In the genomic region with DNA sequence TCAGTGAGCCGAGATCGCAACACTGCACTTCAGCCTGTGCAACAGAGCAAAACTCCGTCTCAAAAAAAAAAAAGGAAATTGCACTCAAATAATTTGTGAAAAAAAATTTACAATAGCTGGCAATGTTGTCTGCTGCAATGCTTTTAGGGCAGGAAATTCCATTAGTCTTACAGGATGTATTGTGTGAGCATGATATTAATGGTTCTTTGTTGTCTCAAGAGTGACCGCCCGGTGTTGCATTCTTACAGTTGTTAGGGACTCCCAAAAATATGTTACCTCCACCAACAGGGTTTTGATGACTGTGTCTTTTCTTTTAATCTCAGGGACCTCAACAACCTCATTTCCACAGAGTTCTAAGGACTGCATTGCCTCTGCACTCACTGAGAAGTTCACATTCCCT, we compare ENCODE assay signal across 20 cellular contexts. TPM values are rescaled to one million over a fixed set of nuclear protein-coding genes. Genes with fewer than 3 reads are reported as not detected.
DNase-seq lines count a peak whose midpoint lies in the region; ATAC-seq and TF ChIP-seq lines count a peak whose summit lies in the region.
"Had no signal": no experiment of that assay in that cellular context is flagged by ENCODE, and none has a peak within 500 bp of the region (broad histone marks: within the 10 kb centered on the region; RNA-seq: fewer than 3 reads in every experiment).

No MANE protein-coding gene starts in this region.

- CTCF ChIA-PET in A673 (lab: Charles Lee) = no interaction called here

- no peak overlapping the region for H2AFZ ChIP-seq in neural progenitor cell (replicated peaks)

- no peak for TF ChIP-seq CTCF in A673 (conservative IDR thresholded peaks at IDR 0.05; ENCODE audit: low read depth, low read length)
- TF ChIP-seq CTCF in body of pancreas (IDR thresholded peaks at IDR 0.05) = no peak
- no peak for TF ChIP-seq CTCF in neural progenitor cell (IDR thresholded peaks at IDR 0.05)

- no TSS peak for BruUV-seq in A673 (replicated peaks; lab: Mats Ljungman, UMichigan)

- peaks cover 26% of the 10 kb centered on the region for H3K4me1 Mint-ChIP-seq in neural progenitor cell
- H3K4me1 Mint-ChIP-seq: CD4-positive, CD25-positive, alpha-beta regulatory T cell had no signal

- H3K9ac ChIP-seq in neural progenitor cell = no peak overlapping the region

- no peak overlapping the region for H3K4me2 ChIP-seq in neural progenitor cell

- peak; percentile 47 for ATAC-seq in body of pancreas
- ATAC-seq in GM19467 (IDR thresholded peaks at IDR 0.05; ENCODE audit: unreplicated experiment) = no peak
- ATAC-seq: HCT116, PC-3 had no signal

- no peak overlapping the region for H3K27ac ChIP-seq in A673 (ENCODE audit: low read depth, low read length, poor library complexity, severe bottlenecking)
- H3K27ac ChIP-seq in body of pancreas = no peak overlapping the region
- no peak overlapping the region for H3K27ac ChIP-seq in neural progenitor cell
- H3K27ac ChIP-seq: HL-60 had no signal

- H3K27me3 ChIP-seq in A673 (replicated peaks; ENCODE audit: insufficient read depth, low read depth, low read length, poor library complexity) = peaks cover 4% of the 10 kb centered on the region
- H3K27me3 ChIP-seq in body of pancreas = no peaks in the 10 kb centered on the region
- no peaks in the 10 kb centered on the region for H3K27me3 ChIP-seq in neural progenitor cell
- H3K27me3 ChIP-seq: MG63 had no signal

- peaks cover 9% of the 10 kb centered on the region for H3K9me3 Mint-ChIP-seq in neural progenitor cell

- H3K9me3 ChIP-seq in A673 (ENCODE audit: low read depth, low read length, poor library complexity, severe bottlenecking) (no peaks in the 10 kb centered on the region), body of pancreas (no peaks in the 10 kb centered on the region), neural progenitor cell (ENCODE audit: low read depth) (no peaks in the 10 kb centered on the region)
- H3K9me3 ChIP-seq: MG63 had no signal

- no peaks in the 10 kb centered on the region for H3K36me3 ChIP-seq in A673 (ENCODE audit: insufficient read depth, low read length, poor library complexity, severe bottlenecking)
- no peaks in the 10 kb centered on the region for H3K36me3 ChIP-seq in body of pancreas (replicated peaks in 1 of 2; ENCODE audit: insufficient read depth in 1 of 2, low read depth in 2 of 2)
- no peaks in the 10 kb centered on the region for H3K36me3 ChIP-seq in neural progenitor cell
- H3K36me3 ChIP-seq: MG63 had no signal

- H3F3A ChIP-seq in neural progenitor cell (ENCODE audit: low read depth) = no peaks in the 10 kb centered on the region

- H3K27ac Mint-ChIP-seq in neural progenitor cell = peak overlapping the region; percentile 30
- H3K27ac Mint-ChIP-seq: CD4-positive, CD25-positive, alpha-beta regulatory T cell had no signal

- intact Hi-C loops in A673 (cut with micrococcal nuclease; ENCODE audit: unreplicated experiment) (no loop called here), body of pancreas (cut with DNase I) (no loop called here)

- H4K20me1 ChIP-seq in neural progenitor cell (ENCODE audit: low read depth) = no peaks in the 10 kb centered on the region

- H3K4me1 ChIP-seq in A673 (ENCODE audit: insufficient read depth, low read length, poor library complexity, severe bottlenecking) (no peaks in the 10 kb centered on the region), body of pancreas (no peaks in the 10 kb centered on the region), neural progenitor cell (no peaks in the 10 kb centered on the region)

- POLR2A ChIA-PET in A673 (lab: Charles Lee; ENCODE audit: low non-redundant PET) = no interaction called here

- peak; percentile 5 for DNase-seq in A673 (ENCODE audit: low spot score)
- DNase-seq in body of pancreas = no peak
- DNase-seq in glomerular endothelial cell (ENCODE audit: extremely low read depth, low read depth, low spot score) = peak; percentile 92
- DNase-seq in neural progenitor cell (ENCODE audit: low spot score) = no peak
- no peak for DNase-seq in stimulated activated CD4-positive, alpha-beta T cell treated with anti-CD3 and anti-CD28 coated beads, Interleukin-1b, Interleukin-23, amount 100 ng/mL, for 48 hours
- no peak for DNase-seq in NCI-H2029 treated with DMSO at 0.1 percent for 48 hours (lab: John Stamatoyannopoulos, UW)
- DNase-seq in DMS53 treated with DMSO at 0.1 percent for 48 hours (lab: John Stamatoyannopoulos, UW; ENCODE audit: unreplicated experiment) = no peak
- DNase-seq: CD4-positive, CD25-positive, alpha-beta regulatory T cell; DMS79 treated with DMSO at 0.1 percent for 48 hours; KG1; MG63; NCI-H1092 treated with DMSO at 0.1 percent for 48 hours; NCI-H1694 treated with DMSO at 0.1 percent for 48 hours; NCI-H2171; NCI-H446 treated with DMSO at 0.1 percent for 48 hours; NCI-H748 treated with DMSO at 0.1 percent for 48 hours; PC-3 had no signal

- TF ChIP-seq POLR2A in body of pancreas (IDR thresholded peaks at IDR 0.05) = no peak

- 81% methylated on average over 5 of the region's 5 CpGs for WGBS in body of pancreas, 2 donors

- peaks cover 2% of the 10 kb centered on the region for H3K27me3 Mint-ChIP-seq in neural progenitor cell (ENCODE audit: insufficient read depth, low read depth)

- H3K36me3 Mint-ChIP-seq in neural progenitor cell = peaks cover 8% of the 10 kb centered on the region
- H3K36me3 Mint-ChIP-seq: CD4-positive, CD25-positive, alpha-beta regulatory T cell had no signal

- H3K4me3 Mint-ChIP-seq in neural progenitor cell = no peak overlapping the region
- H3K4me3 Mint-ChIP-seq: CD4-positive, CD25-positive, alpha-beta regulatory T cell had no signal

- H3K79me2 ChIP-seq in neural progenitor cell (ENCODE audit: low read depth) = no peaks in the 10 kb centered on the region

- H3K4me3 ChIP-seq in A673 (ENCODE audit: low read depth, low read length, poor library complexity, severe bottlenecking) (no peak overlapping the region), body of pancreas (no peak overlapping the region), neural progenitor cell (no peak overlapping the region)
- H3K4me3 ChIP-seq: MG63 had no signal

RNA-seq across cellular contexts. Expression of gene PZP, which starts 44.8 kb away (rescaled TPM):
- not detected in 2 replicates for total RNA-seq in A673 (2021)
- total RNA-seq in body of pancreas = not detected
- total RNA-seq in glomerular endothelial cell = 0.24 and 0.70 TPM in 2 replicates
- total RNA-seq in neural progenitor cell (ENCODE audit: low replicate concordance) = not detected in 2 replicates
- total RNA-seq: CD4-positive, CD25-positive, alpha-beta regulatory T cell; PC-3 had no signal

RNA-seq across cellular contexts. Expression of gene A2M, which starts 47.7 kb away (rescaled TPM):
- total RNA-seq in A673 (2021) (1.3 and 2.0 TPM in 2 replicates), body of pancreas (100 to 1,000 TPM in 1 of 2 donors, 10 to 100 TPM in 1; 97.3 to 102 TPM), glomerular endothelial cell (74.4 and 117 TPM in 2 replicates), neural progenitor cell (ENCODE audit: low replicate concordance) (0.03 TPM in 1 of 2 replicates, not detected in the other)
- total RNA-seq: CD4-positive, CD25-positive, alpha-beta regulatory T cell; PC-3 had no signal

Comparison
In these comparisons a context has a peak if more than half of its experiments do, and no peak if none do; other contexts are left out.
1. DNase-seq: peak in A673 (single experiment) and glomerular endothelial cell (single experiment); none in body of pancreas (0 of 4), neural progenitor cell (single experiment), stimulated activated CD4-positive, alpha-beta T cell treated with anti-CD3 and anti-CD28 coated beads, Interleukin-1b, Interleukin-23, amount 100 ng/mL, for 48 hours (single experiment), NCI-H2029 treated with DMSO at 0.1 percent for 48 hours (single experiment) and DMS53 treated with DMSO at 0.1 percent for 48 hours (single experiment).
2. RNA of gene A2M, which starts 47.7 kb away (total RNA-seq): 74.4 to 117 TPM in glomerular endothelial cell and 97.3 to 102 TPM in body of pancreas; 1.3 to 2.0 TPM in A673 and 0.03 TPM in neural progenitor cell; every median in the first group is over 10 times any median in the second.